Comparison of ENCODE assay signal across 14 cellular contexts in genomic region chr6:83518946-83519489, GRCh38. TPM values are rescaled to one million over a fixed set of nuclear protein-coding genes. Genes with fewer than 3 reads are reported as not detected.
DNase-seq lines count a peak whose midpoint lies in the region; ATAC-seq, FAIRE-seq and TF ChIP-seq lines count a peak whose summit lies in the region.
"Had no signal": no experiment of that assay in that cellular context is flagged by ENCODE, and none has a peak within 500 bp of the region (broad histone marks: within the 10 kb centered on the region; RNA-seq: fewer than 3 reads in every experiment).

No MANE protein-coding gene starts in this region.

- TF ChIP-seq CTCF in DND-41 (IDR thresholded peaks at IDR 0.05; ENCODE audit: borderline replicate concordance, extremely low read depth, low read length, poor library complexity, severe bottlenecking) = peak; percentile 27

- H4K8ac ChIP-seq in mesendoderm (ENCODE audit: low read depth, low read length) = no peak overlapping the region

- H2BK120ac ChIP-seq in mesendoderm (ENCODE audit: low read depth, low read length) = no peak overlapping the region

- H3K27me3 ChIP-seq in DND-41 (ENCODE audit: insufficient read depth, low read length, poor library complexity) = peaks cover 4% of the 10 kb centered on the region
- no peaks in the 10 kb centered on the region for H3K27me3 ChIP-seq in mesendoderm (ENCODE audit: insufficient read depth, low read length, poor library complexity)
- H3K27me3 ChIP-seq: upper lobe of left lung had no signal

- H3K4me1 ChIP-seq in DND-41 (ENCODE audit: insufficient read depth, low read length) = no peaks in the 10 kb centered on the region
- no peaks in the 10 kb centered on the region for H3K4me1 ChIP-seq in mesendoderm (ENCODE audit: control insufficient read depth, low read depth, low read length)
- H3K4me1 ChIP-seq: upper lobe of left lung had no signal

- H4K5ac ChIP-seq in mesendoderm (ENCODE audit: low read length) = no peak overlapping the region

- H3K4me3 ChIP-seq in DND-41 (ENCODE audit: low read depth in 1 of 2, low read length in 2 of 2) = no peak overlapping the region
- H3K4me3 ChIP-seq in mesendoderm (ENCODE audit: low read length) = no peak overlapping the region
- H3K4me3 ChIP-seq: upper lobe of left lung had no signal

- no peak overlapping the region for H3K18ac ChIP-seq in mesendoderm (ENCODE audit: low read length)

- no peak overlapping the region for H3K23ac ChIP-seq in mesendoderm (ENCODE audit: low read length)

- H3K36me3 ChIP-seq in DND-41 (ENCODE audit: insufficient read depth, low read length) = no peaks in the 10 kb centered on the region
- no peaks in the 10 kb centered on the region for H3K36me3 ChIP-seq in mesendoderm (ENCODE audit: control insufficient read depth, insufficient read depth, low read length)
- H3K36me3 ChIP-seq: upper lobe of left lung had no signal

- H3K9ac ChIP-seq in DND-41 (ENCODE audit: low read depth, low read length) = no peak overlapping the region
- H3K9ac ChIP-seq in mesendoderm (ENCODE audit: low read length) = no peak overlapping the region

- intact Hi-C loops in posterior cingulate gyrus (cut with DNase I) = no loop called here

- no CpG with 5 or more reads among the region's 2 CpGs for WGBS in mesendoderm (ENCODE audit: extremely low coverage, insufficient coverage, low lambda C conversion rate)

- H3K4me2 ChIP-seq in DND-41 (ENCODE audit: insufficient read depth, low read length) (no peak overlapping the region), mesendoderm (ENCODE audit: low read length) (no peak overlapping the region)

- no peak overlapping the region for H3K4ac ChIP-seq in mesendoderm (ENCODE audit: low read depth, low read length)

- no peaks in the 10 kb centered on the region for H4K20me1 ChIP-seq in DND-41 (ENCODE audit: insufficient read depth, low read length)

- H2AFZ ChIP-seq in DND-41 (ENCODE audit: low read depth, low read length) = no peak overlapping the region

- DNase-seq in DND-41 (no peak), HTR-8/SVneo (ENCODE audit: insufficient read length, low spot score) (peak; percentile 10), amniotic epithelial cell (ENCODE audit: low read depth) (peak; percentile 34), mesendoderm (peak; percentile 28), ACHN (no peak), amygdala (lab: John Stamatoyannopoulos, UW) (no peak), posterior cingulate gyrus (no peak), NCI-H1694 treated with DMSO at 0.1 percent for 48 hours (lab: John Stamatoyannopoulos, UW) (no peak)
- DNase-seq: activated CD4-positive, CD25-positive, alpha-beta regulatory T cell treated with anti-CD3 and anti-CD28 coated beads, Interleukin-2, amount 50 U/mL, for 72 hours; activated naive CD4-positive, alpha-beta T cell treated with anti-CD3 and anti-CD28 coated beads, Interleukin-2, amount 50 U/mL, for 16 hours; NCI-H774; stimulated activated CD4-positive, alpha-beta T cell treated with anti-CD3 and anti-CD28 coated beads, Interleukin-1b, Interleukin-23, amount 100 ng/mL, for 48 hours; upper lobe of left lung had no signal

- no peak overlapping the region for H2BK5ac ChIP-seq in mesendoderm (ENCODE audit: low read length)

- ATAC-seq in DND-41 (ENCODE audit: insufficient read depth, low read depth) = no peak

- H3K79me1 ChIP-seq in mesendoderm (ENCODE audit: low read length) = no peaks in the 10 kb centered on the region

- H3K27ac ChIP-seq in DND-41 (ENCODE audit: low read length) (no peak overlapping the region), mesendoderm (ENCODE audit: low read depth, low read length) (no peak overlapping the region)
- H3K27ac ChIP-seq: HL-60, upper lobe of left lung had no signal

- peak; percentile 81 for FAIRE-seq in HTR-8/SVneo (lab: Jason Lieb, UNC)

- no peak overlapping the region for H2AK5ac ChIP-seq in mesendoderm (ENCODE audit: low read length)

- H3K79me2 ChIP-seq in DND-41 (ENCODE audit: insufficient read depth, low read length) (no peaks in the 10 kb centered on the region), mesendoderm (ENCODE audit: control insufficient read depth, insufficient read depth, low read length) (no peaks in the 10 kb centered on the region)

- H2BK15ac ChIP-seq in mesendoderm (replicated peaks; ENCODE audit: low read depth) = no peak overlapping the region

- no peaks in the 10 kb centered on the region for H3K9me3 ChIP-seq in DND-41 (ENCODE audit: insufficient read depth, low read length, severe bottlenecking)
- H3K9me3 ChIP-seq: upper lobe of left lung had no signal

- no peak overlapping the region for H3K56ac ChIP-seq in mesendoderm (ENCODE audit: low read length)

- in situ Hi-C loops in ACHN (cut with HindIII; ENCODE audit: low pct_ligation_motif_present, low pct_unique_long_range_greater_than_20kb, low sequenced_read_pairs) = loop anchor here (25.0 kb wide), 1 partner anchor 307 kb away; no protein-coding TSS in a partner anchor

RNA-seq across cellular contexts. Expression of gene PRSS35, which starts 6.7 kb away (rescaled TPM):
- polyA plus RNA-seq in mesendoderm (2013, experiment 1 of 2) = 4.6 TPM
- polyA plus RNA-seq in mesendoderm (2013, experiment 2 of 2) = 4.6 TPM

Comparison
In these comparisons a context has a peak if more than half of its experiments do, and no peak if none do; other contexts are left out.
1. DNase-seq: peak in HTR-8/SVneo (single experiment), amniotic epithelial cell (single experiment) and mesendoderm (single experiment); none in DND-41 (single experiment), ACHN (single experiment), amygdala (0 of 56), posterior cingulate gyrus (0 of 10) and NCI-H1694 treated with DMSO at 0.1 percent for 48 hours (single experiment).